In the genomic region with DNA sequence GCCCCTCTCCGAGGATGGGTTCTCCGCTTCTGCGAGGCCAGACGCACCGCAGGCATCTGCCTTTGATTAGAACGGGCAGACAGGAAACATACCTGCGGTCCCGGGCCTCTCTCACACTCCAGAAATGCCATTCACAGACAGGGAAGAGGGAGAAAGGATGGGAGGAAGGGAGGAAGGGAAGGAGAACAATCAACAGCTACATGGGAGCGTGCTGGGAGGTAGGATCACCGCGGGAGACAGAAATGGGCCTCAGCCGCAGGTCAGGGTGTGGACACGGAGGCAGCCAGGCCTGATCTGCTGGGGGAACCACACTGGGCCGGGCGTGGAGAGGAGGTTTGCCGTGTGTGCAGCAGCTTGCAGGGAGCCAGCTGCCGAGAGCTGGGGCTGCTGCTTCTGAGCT, we compare ENCODE assay signal across 1 cellular context.
TF ChIP-seq lines count a peak whose summit lies in the region.

No MANE protein-coding gene starts in this region.

TF ChIP-seq in H1, 55 proteins besides CTCF, POLR2A, EP300 and RAD21 (continued from another document):
- TF ChIP-seq, protein P1, sequence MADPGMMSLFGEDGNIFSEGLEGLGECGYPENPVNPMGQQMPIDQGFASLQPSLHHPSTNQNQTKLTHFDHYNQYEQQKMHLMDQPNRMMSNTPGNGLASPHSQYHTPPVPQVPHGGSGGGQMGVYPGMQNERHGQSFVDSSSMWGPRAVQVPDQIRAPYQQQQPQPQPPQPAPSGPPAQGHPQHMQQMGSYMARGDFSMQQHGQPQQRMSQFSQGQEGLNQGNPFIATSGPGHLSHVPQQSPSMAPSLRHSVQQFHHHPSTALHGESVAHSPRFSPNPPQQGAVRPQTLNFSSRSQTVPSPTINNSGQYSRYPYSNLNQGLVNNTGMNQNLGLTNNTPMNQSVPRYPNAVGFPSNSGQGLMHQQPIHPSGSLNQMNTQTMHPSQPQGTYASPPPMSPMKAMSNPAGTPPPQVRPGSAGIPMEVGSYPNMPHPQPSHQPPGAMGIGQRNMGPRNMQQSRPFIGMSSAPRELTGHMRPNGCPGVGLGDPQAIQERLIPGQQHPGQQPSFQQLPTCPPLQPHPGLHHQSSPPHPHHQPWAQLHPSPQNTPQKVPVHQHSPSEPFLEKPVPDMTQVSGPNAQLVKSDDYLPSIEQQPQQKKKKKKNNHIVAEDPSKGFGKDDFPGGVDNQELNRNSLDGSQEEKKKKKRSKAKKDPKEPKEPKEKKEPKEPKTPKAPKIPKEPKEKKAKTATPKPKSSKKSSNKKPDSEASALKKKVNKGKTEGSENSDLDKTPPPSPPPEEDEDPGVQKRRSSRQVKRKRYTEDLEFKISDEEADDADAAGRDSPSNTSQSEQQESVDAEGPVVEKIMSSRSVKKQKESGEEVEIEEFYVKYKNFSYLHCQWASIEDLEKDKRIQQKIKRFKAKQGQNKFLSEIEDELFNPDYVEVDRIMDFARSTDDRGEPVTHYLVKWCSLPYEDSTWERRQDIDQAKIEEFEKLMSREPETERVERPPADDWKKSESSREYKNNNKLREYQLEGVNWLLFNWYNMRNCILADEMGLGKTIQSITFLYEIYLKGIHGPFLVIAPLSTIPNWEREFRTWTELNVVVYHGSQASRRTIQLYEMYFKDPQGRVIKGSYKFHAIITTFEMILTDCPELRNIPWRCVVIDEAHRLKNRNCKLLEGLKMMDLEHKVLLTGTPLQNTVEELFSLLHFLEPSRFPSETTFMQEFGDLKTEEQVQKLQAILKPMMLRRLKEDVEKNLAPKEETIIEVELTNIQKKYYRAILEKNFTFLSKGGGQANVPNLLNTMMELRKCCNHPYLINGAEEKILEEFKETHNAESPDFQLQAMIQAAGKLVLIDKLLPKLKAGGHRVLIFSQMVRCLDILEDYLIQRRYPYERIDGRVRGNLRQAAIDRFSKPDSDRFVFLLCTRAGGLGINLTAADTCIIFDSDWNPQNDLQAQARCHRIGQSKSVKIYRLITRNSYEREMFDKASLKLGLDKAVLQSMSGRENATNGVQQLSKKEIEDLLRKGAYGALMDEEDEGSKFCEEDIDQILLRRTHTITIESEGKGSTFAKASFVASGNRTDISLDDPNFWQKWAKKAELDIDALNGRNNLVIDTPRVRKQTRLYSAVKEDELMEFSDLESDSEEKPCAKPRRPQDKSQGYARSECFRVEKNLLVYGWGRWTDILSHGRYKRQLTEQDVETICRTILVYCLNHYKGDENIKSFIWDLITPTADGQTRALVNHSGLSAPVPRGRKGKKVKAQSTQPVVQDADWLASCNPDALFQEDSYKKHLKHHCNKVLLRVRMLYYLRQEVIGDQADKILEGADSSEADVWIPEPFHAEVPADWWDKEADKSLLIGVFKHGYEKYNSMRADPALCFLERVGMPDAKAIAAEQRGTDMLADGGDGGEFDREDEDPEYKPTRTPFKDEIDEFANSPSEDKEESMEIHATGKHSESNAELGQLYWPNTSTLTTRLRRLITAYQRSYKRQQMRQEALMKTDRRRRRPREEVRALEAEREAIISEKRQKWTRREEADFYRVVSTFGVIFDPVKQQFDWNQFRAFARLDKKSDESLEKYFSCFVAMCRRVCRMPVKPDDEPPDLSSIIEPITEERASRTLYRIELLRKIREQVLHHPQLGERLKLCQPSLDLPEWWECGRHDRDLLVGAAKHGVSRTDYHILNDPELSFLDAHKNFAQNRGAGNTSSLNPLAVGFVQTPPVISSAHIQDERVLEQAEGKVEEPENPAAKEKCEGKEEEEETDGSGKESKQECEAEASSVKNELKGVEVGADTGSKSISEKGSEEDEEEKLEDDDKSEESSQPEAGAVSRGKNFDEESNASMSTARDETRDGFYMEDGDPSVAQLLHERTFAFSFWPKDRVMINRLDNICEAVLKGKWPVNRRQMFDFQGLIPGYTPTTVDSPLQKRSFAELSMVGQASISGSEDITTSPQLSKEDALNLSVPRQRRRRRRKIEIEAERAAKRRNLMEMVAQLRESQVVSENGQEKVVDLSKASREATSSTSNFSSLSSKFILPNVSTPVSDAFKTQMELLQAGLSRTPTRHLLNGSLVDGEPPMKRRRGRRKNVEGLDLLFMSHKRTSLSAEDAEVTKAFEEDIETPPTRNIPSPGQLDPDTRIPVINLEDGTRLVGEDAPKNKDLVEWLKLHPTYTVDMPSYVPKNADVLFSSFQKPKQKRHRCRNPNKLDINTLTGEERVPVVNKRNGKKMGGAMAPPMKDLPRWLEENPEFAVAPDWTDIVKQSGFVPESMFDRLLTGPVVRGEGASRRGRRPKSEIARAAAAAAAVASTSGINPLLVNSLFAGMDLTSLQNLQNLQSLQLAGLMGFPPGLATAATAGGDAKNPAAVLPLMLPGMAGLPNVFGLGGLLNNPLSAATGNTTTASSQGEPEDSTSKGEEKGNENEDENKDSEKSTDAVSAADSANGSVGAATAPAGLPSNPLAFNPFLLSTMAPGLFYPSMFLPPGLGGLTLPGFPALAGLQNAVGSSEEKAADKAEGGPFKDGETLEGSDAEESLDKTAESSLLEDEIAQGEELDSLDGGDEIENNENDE (IDR thresholded peaks at IDR 0.05; ENCODE audit: insufficient replicate concordance, low read length) = no peak
- TF ChIP-seq EZH2 (IDR thresholded peaks at IDR 0.05; ENCODE audit: low read depth, low read length, severe bottlenecking) (no peak), HDAC6 (IDR thresholded peaks at IDR 0.05; ENCODE audit: low read depth, low read length) (no peak), JUND (IDR thresholded peaks at IDR 0.05; ENCODE audit: low read length) (no peak), NRF1 (IDR thresholded peaks at IDR 0.05; ENCODE audit: low read depth, low read length) (no peak), CBX8 (IDR thresholded peaks at IDR 0.05; ENCODE audit: borderline replicate concordance, low read depth, low read length) (no peak)
TF ChIP-seq in H1: peak in this region for 0.
